In genomic region chr5:31963961-31964360, GRCh38 we compare ENCODE assay signal across 22 cellular contexts.
DNase-seq lines count a peak whose midpoint lies in the region; ATAC-seq and TF ChIP-seq lines count a peak whose summit lies in the region.
"Had no signal": no experiment of that assay in that cellular context is flagged by ENCODE, and none has a peak within 500 bp of the region (broad histone marks: within the 10 kb centered on the region; RNA-seq: fewer than 3 reads in every experiment).

No MANE protein-coding gene starts in this region.

- H3K27ac ChIP-seq in left ventricle myocardium inferior (replicated peaks), result peak overlapping the region; percentile 77
- peak overlapping the region; percentile 77 to 79 for H3K27ac ChIP-seq in ovary
- H3K27ac ChIP-seq: thyroid gland had no signal

- intact Hi-C loops in left ventricle myocardium inferior (cut with micrococcal nuclease) (no loop called here), left cardiac atrium (cut with DNase I) (no loop called here), ovary (cut with DNase I) (no loop called here), sciatic nerve (cut with DNase I) (no loop called here)

- H3K4me3 ChIP-seq in left ventricle myocardium inferior (no peak overlapping the region), ovary (no peak overlapping the region)
- H3K4me3 ChIP-seq: HAP-1, MG63, thyroid gland had no signal

- H3K9me3 ChIP-seq in left ventricle myocardium inferior (replicated peaks), result no peaks in the 10 kb centered on the region
- no peaks in the 10 kb centered on the region for H3K9me3 ChIP-seq in ovary
- H3K9me3 ChIP-seq: HAP-1, MG63, thyroid gland had no signal

- ATAC-seq in left cardiac atrium (no peak), sciatic nerve (no peak), GM21528 (IDR thresholded peaks at IDR 0.05; ENCODE audit: low FRiP score, unreplicated experiment) (no peak)
- ATAC-seq: activated naive CD8-positive, alpha-beta T cell treated with anti-CD3 and anti-CD28 coated beads, Interleukin-2, amount 50 U/mL, for 24 hours; naive thymus-derived CD8-positive, alpha-beta T cell; stimulated activated naive B cell treated with anti-CD40 and anti-IgM and Interleukin-4, amounts not matched to agents 10 μg/mL and 1 μg/mL and 100 μg/mL, for 72 hours had no signal

- TF ChIP-seq EP300 in ovary (IDR thresholded peaks at IDR 0.05), result no peak

- DNase-seq in left ventricle myocardium inferior (no peak), left cardiac atrium (no peak), islet precursor cell (peak; percentile 62), ovary (no peak), sciatic nerve (ENCODE audit: low spot score) (no peak), NCI-H2081 (lab: John Stamatoyannopoulos, UW) (no peak), germinal center (ENCODE audit: low spot score) (no peak)
- DNase-seq: activated CD4-positive, alpha-beta memory T cell treated with anti-CD3 and anti-CD28 coated beads, Interleukin-2, amount 10 ng/mL, durations not matched to agents 7 days and 5 days; activated CD4-positive, CD25-positive, alpha-beta regulatory T cell; activated effector memory CD4-positive, alpha-beta T cell treated with anti-CD3 and anti-CD28 coated beads, Interleukin-2, amount 50 U/mL, for 16 hours; activated naive CD8-positive, alpha-beta T cell treated with anti-CD3 and anti-CD28 coated beads, Interleukin-2, amount 50 U/mL, for 24 hours; foreskin fibroblast; GDM1; MG63; naive thymus-derived CD8-positive, alpha-beta T cell; NCI-H1436 treated with DMSO at 0.1 percent for 48 hours; NCI-H2171 treated with DMSO at 0.1 percent for 48 hours; NCI-H526 treated with DMSO at 0.1 percent for 48 hours; stimulated activated naive B cell treated with anti-CD40 and anti-IgM and Interleukin-4, amounts not matched to agents 10 μg/mL and 1 μg/mL and 100 μg/mL, for 72 hours; thyroid gland had no signal

- TF ChIP-seq CTCF in left ventricle myocardium inferior (IDR thresholded peaks at IDR 0.05; ENCODE audit: borderline replicate concordance) (no peak), ovary (IDR thresholded peaks at IDR 0.05) (no peak)

- H3K36me3 ChIP-seq in left ventricle myocardium inferior (no peaks in the 10 kb centered on the region), ovary (no peaks in the 10 kb centered on the region)
- H3K36me3 ChIP-seq: HAP-1, MG63, thyroid gland had no signal

- no peaks in the 10 kb centered on the region for H3K27me3 ChIP-seq in left ventricle myocardium inferior (ENCODE audit: low read depth)
- no peaks in the 10 kb centered on the region for H3K27me3 ChIP-seq in ovary
- H3K27me3 ChIP-seq: MG63, thyroid gland had no signal

- no peak for TF ChIP-seq POLR2A in ovary (IDR thresholded peaks at IDR 0.05)

- H3K4me1 ChIP-seq in left ventricle myocardium inferior (peaks cover 58% of the 10 kb centered on the region), ovary (ENCODE audit: insufficient read depth) (peaks cover 32% of the 10 kb centered on the region)

- WGBS in ovary, 3 donors, result 56 to 69% (median 66%) methylated on average over 3 of the region's 3 CpGs
